Comparison of ENCODE assay signal across 18 cellular contexts in the genomic region with DNA sequence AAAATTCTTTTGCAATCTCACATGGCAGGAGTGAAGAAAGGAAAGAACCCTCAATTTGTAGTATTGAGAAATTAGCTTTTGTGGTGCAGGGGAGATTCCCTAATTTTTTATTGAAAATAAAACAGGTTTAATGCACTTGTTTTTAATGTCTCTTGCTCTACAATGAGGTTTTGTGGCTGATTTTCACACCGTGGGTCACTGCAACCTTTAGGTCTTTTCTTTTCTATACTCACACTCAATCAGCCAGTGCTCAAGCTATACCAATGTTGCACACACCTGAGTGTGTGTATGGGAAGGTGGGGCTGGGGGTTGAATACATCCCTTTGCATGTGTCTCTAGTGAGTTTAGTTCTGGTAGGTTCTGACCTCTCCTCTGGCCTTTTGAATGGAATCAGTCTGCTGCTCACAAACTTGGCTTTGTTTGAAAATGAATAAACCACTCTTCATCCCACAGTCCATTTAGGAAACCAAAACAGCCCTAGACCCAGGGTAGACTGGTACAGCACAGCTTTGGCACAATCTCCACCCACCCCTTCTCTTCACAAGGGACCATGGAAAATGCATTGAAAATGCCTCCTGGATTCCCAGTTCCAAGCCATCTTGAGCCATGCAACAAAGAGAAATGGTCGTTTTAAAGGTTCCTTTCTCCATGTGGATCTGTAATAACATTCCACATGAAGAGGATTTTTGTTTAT.
"Had no signal": no experiment of that assay in that cellular context is flagged by ENCODE, and none has a peak within 500 bp of the region (broad histone marks: within the 10 kb centered on the region; RNA-seq: fewer than 3 reads in every experiment).

No MANE protein-coding gene starts in this region.

- H3K4me3 Mint-ChIP-seq: activated CD4-positive, alpha-beta memory T cell treated with anti-CD3 and anti-CD28 coated beads for 36 hours; nephron; T-helper 17 cell had no signal

- ATAC-seq: activated naive CD4-positive, alpha-beta T cell treated with anti-CD3 and anti-CD28 coated beads, Interleukin-2, amount 50 U/mL, for 72 hours; body of pancreas; foreskin keratinocyte; psoas muscle; sciatic nerve; T-helper 17 cell had no signal

- H3K9me3 Mint-ChIP-seq: activated CD4-positive, alpha-beta memory T cell treated with anti-CD3 and anti-CD28 coated beads for 36 hours; activated naive CD4-positive, alpha-beta T cell treated with anti-CD3 and anti-CD28 coated beads, Interleukin-2, amount 50 U/mL, for 72 hours; nephron had no signal

- H3K36me3 Mint-ChIP-seq: activated CD4-positive, alpha-beta memory T cell treated with anti-CD3 and anti-CD28 coated beads for 36 hours; activated naive CD4-positive, alpha-beta T cell treated with anti-CD3 and anti-CD28 coated beads, Interleukin-2, amount 50 U/mL, for 72 hours had no signal

- H3K27ac ChIP-seq: body of pancreas, foreskin keratinocyte, psoas muscle, stomach, thyroid gland, WERI-Rb-1 had no signal

- DNase-seq: activated CD4-positive, alpha-beta memory T cell treated with anti-CD3 and anti-CD28 coated beads for 36 hours; activated gamma-delta T cell; activated T-cell treated with anti-CD3 and anti-CD28 coated beads, Interleukin-2, amount 50 U/mL, for 48 hours; amniotic stem cell; body of pancreas; central memory CD4-positive, alpha-beta T cell; cortex of kidney; effector CD8-positive, alpha-beta T cell; foreskin keratinocyte; mammary epithelial cell; psoas muscle; stomach; T-helper 17 cell; WERI-Rb-1 had no signal

- H3K27ac Mint-ChIP-seq: activated CD4-positive, alpha-beta memory T cell treated with anti-CD3 and anti-CD28 coated beads for 36 hours; activated naive CD4-positive, alpha-beta T cell treated with anti-CD3 and anti-CD28 coated beads, Interleukin-2, amount 50 U/mL, for 72 hours; nephron; T-helper 17 cell had no signal
